Comparison of ENCODE assay signal across 8 cellular contexts in genomic region chr2:87442983-87443577, GRCh38.
DNase-seq lines count a peak whose midpoint lies in the region; ATAC-seq lines count a peak whose summit lies in the region.
"Not testable (repeated sequence)": the region's sequence is repeated elsewhere in the genome, so short reads cannot be mapped to it uniquely, and the experiment has no call there.

No MANE protein-coding gene starts in this region.

- CTCF ChIA-PET in activated CD4-positive, alpha-beta memory T cell treated with anti-CD3 and anti-CD28 coated beads for 36 hours (lab: Charles Lee) = not testable (repeated sequence)

- H3K9me3 Mint-ChIP-seq in activated CD4-positive, alpha-beta memory T cell treated with anti-CD3 and anti-CD28 coated beads for 36 hours; central memory CD8-positive, alpha-beta T cell; stimulated activated naive CD8-positive, alpha-beta T cell treated with anti-CD3 and anti-CD28 coated beads, Interleukin-15, amount 100 ng/mL, for 72 hours: not testable (repeated sequence)

- ATAC-seq in GM18517 (IDR thresholded peaks at IDR 0.05; ENCODE audit: unreplicated experiment) (peak; percentile 98), GM19438 (IDR thresholded peaks at IDR 0.05; ENCODE audit: low read depth, unreplicated experiment) (peak; percentile 97), HG02571 (IDR thresholded peaks at IDR 0.05; ENCODE audit: unreplicated experiment) (peak; percentile 98), HG03060 (IDR thresholded peaks at IDR 0.05; ENCODE audit: low read depth, unreplicated experiment) (peak; percentile 91), HG03520 (IDR thresholded peaks at IDR 0.05; ENCODE audit: unreplicated experiment) (peak; percentile 97)
- ATAC-seq in central memory CD8-positive, alpha-beta T cell (replicated peaks; ENCODE audit: extremely low read depth, poor library complexity, severe bottlenecking) = peak; percentile 76
- ATAC-seq in stimulated activated naive CD8-positive, alpha-beta T cell treated with anti-CD3 and anti-CD28 coated beads, Interleukin-15, amount 100 ng/mL, for 72 hours = peak; percentile 93

- peaks cover 16% of the 10 kb centered on the region for H3K36me3 Mint-ChIP-seq in activated CD4-positive, alpha-beta memory T cell treated with anti-CD3 and anti-CD28 coated beads for 36 hours
- H3K36me3 Mint-ChIP-seq in central memory CD8-positive, alpha-beta T cell (ENCODE audit: insufficient read depth) = not testable (repeated sequence)

- intact Hi-C loops in activated CD4-positive, alpha-beta memory T cell treated with anti-CD3 and anti-CD28 coated beads for 36 hours (cut with micrococcal nuclease) = not testable (repeated sequence)

- DNase-seq in activated CD4-positive, alpha-beta memory T cell treated with anti-CD3 and anti-CD28 coated beads for 36 hours = peak; percentile 74
- DNase-seq in central memory CD8-positive, alpha-beta T cell (ENCODE audit: low spot score in 2 of 2) = not testable (repeated sequence)
- DNase-seq in stimulated activated naive CD8-positive, alpha-beta T cell treated with anti-CD3 and anti-CD28 coated beads, Interleukin-15, amount 100 ng/mL, for 72 hours = peak; percentile 23 to 53

- peak overlapping the region; percentile 51 for H3K27ac Mint-ChIP-seq in activated CD4-positive, alpha-beta memory T cell treated with anti-CD3 and anti-CD28 coated beads for 36 hours
- H3K27ac Mint-ChIP-seq in central memory CD8-positive, alpha-beta T cell (ENCODE audit: low read depth) = peak overlapping the region; percentile 29
- H3K27ac Mint-ChIP-seq in stimulated activated naive CD8-positive, alpha-beta T cell treated with anti-CD3 and anti-CD28 coated beads, Interleukin-15, amount 100 ng/mL, for 72 hours = peak overlapping the region in 1 of 2 donors; percentile 42

- H3K4me1 Mint-ChIP-seq in activated CD4-positive, alpha-beta memory T cell treated with anti-CD3 and anti-CD28 coated beads for 36 hours (ENCODE audit: low read depth) = peaks cover 47% of the 10 kb centered on the region
- H3K4me1 Mint-ChIP-seq in central memory CD8-positive, alpha-beta T cell = peaks cover 24% of the 10 kb centered on the region
- H3K4me1 Mint-ChIP-seq in stimulated activated naive CD8-positive, alpha-beta T cell treated with anti-CD3 and anti-CD28 coated beads, Interleukin-15, amount 100 ng/mL, for 72 hours = peaks cover 28% of the 10 kb centered on the region

- H3K27me3 Mint-ChIP-seq in activated CD4-positive, alpha-beta memory T cell treated with anti-CD3 and anti-CD28 coated beads for 36 hours; central memory CD8-positive, alpha-beta T cell; stimulated activated naive CD8-positive, alpha-beta T cell treated with anti-CD3 and anti-CD28 coated beads, Interleukin-15, amount 100 ng/mL, for 72 hours: not testable (repeated sequence)

- POLR2A ChIA-PET in activated CD4-positive, alpha-beta memory T cell treated with anti-CD3 and anti-CD28 coated beads for 36 hours (lab: Charles Lee) = not testable (repeated sequence)

- peak overlapping the region; percentile 8 for H3K4me3 Mint-ChIP-seq in activated CD4-positive, alpha-beta memory T cell treated with anti-CD3 and anti-CD28 coated beads for 36 hours
- not testable (repeated sequence) for H3K4me3 Mint-ChIP-seq in central memory CD8-positive, alpha-beta T cell; stimulated activated naive CD8-positive, alpha-beta T cell treated with anti-CD3 and anti-CD28 coated beads, Interleukin-15, amount 100 ng/mL, for 72 hours
